Comparison of ENCODE assay signal across 17 cellular contexts in the genomic region with DNA sequence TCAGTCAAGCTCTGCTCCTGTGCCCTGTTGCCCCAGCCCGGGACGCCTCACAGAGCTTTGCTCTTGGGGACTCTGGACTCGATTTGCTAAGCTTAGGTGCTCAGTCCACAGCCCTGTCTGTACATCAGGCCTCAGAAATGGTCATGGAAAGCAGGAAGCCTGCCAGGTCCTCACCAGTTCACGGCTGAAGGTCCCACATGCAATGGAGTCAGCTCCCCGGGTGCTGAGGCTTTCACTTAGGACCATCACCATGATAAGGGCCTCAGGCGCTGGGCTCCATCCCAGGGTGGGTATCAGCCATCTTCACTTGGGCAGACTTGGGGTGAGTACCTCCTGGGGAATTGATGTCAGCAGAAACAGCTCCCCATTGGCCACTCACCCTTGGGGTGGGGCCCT. TPM values are rescaled to one million over a fixed set of nuclear protein-coding genes. Genes with fewer than 3 reads are reported as not detected.
A peak's percentile ranks its signal among the peaks of the same experiment; 100 is the strongest.
DNase-seq lines count a peak whose midpoint lies in the region; TF ChIP-seq lines count a peak whose summit lies in the region.
"Had no signal": no experiment of that assay in that cellular context is flagged by ENCODE, and none has a peak within 500 bp of the region (broad histone marks: within the 10 kb centered on the region; RNA-seq: fewer than 3 reads in every experiment).

No MANE protein-coding gene starts in this region.

- peak overlapping the region; percentile 15 for H3K27ac Mint-ChIP-seq in T-helper 1 cell treated with Interleukin-12 subunit alpha and Interleukin-12 subunit beta and Interleukin-4 antibody, amounts not matched to agents 30 μg/mL and 1 μg/mL, for 36 hours
- peak overlapping the region; percentile 13 for H3K27ac Mint-ChIP-seq in activated T-helper 2 cell treated with anti-CD3 and anti-CD28 coated beads, Interferon-gamma antibody, Interleukin-2, Interleukin-4, amounts not matched to agents 10 μg/mL and 5 μg/mL and 100 μg/mL, durations not matched to agents 14 hours and 24 hours and 36 hours
- H3K27ac Mint-ChIP-seq in mesothelial cell of epicardium: peak overlapping the region; percentile 43
- H3K27ac Mint-ChIP-seq in activated naive CD4-positive, alpha-beta T cell treated with anti-CD3 and anti-CD28 coated beads for 36 hours: no peak overlapping the region
- H3K27ac Mint-ChIP-seq: stimulated activated naive CD8-positive, alpha-beta T cell treated with anti-CD3 and anti-CD28 coated beads, Interleukin-15, Interleukin-2, amounts not matched to agents 100 ng/mL and 50 ng/mL, for 24 hours had no signal

- H3K27ac ChIP-seq in temporal lobe (ENCODE audit: low read depth, low read length): peak overlapping the region; percentile 99
- H3K27ac ChIP-seq: 22Rv1 had no signal

- intact Hi-C loops in activated T-helper 2 cell treated with anti-CD3 and anti-CD28 coated beads, Interferon-gamma antibody, Interleukin-2, Interleukin-4, amounts not matched to agents 10 μg/mL and 5 μg/mL and 100 μg/mL, durations not matched to agents 14 hours and 24 hours and 36 hours (cut with micrococcal nuclease): no loop called here
- intact Hi-C loops in activated naive CD4-positive, alpha-beta T cell treated with anti-CD3 and anti-CD28 coated beads for 36 hours (cut with micrococcal nuclease): loop anchor here (1.0 kb wide), 1 partner anchor 35 kb away; no protein-coding TSS in a partner anchor

- CTCF ChIA-PET in activated naive CD4-positive, alpha-beta T cell treated with anti-CD3 and anti-CD28 coated beads for 36 hours (lab: Charles Lee): interaction anchor here (1.3 to 7.0 kb wide), 6 partner anchors 10 to 39 kb away, joined by 3 to 67 read pairs (median 14); no protein-coding TSS in a partner anchor

- no peak for TF ChIP-seq CTCF in mesothelial cell of epicardium (IDR thresholded peaks at IDR 0.05; ENCODE audit: unreplicated experiment)

- no peaks in the 10 kb centered on the region for H3K9me3 Mint-ChIP-seq in T-helper 1 cell treated with Interleukin-12 subunit alpha and Interleukin-12 subunit beta and Interleukin-4 antibody, amounts not matched to agents 30 μg/mL and 1 μg/mL, for 36 hours
- H3K9me3 Mint-ChIP-seq in activated T-helper 2 cell treated with anti-CD3 and anti-CD28 coated beads, Interferon-gamma antibody, Interleukin-2, Interleukin-4, amounts not matched to agents 10 μg/mL and 5 μg/mL and 100 μg/mL, durations not matched to agents 14 hours and 24 hours and 36 hours: no peaks in the 10 kb centered on the region
- no peaks in the 10 kb centered on the region for H3K9me3 Mint-ChIP-seq in mesothelial cell of epicardium
- no peaks in the 10 kb centered on the region for H3K9me3 Mint-ChIP-seq in activated naive CD4-positive, alpha-beta T cell treated with anti-CD3 and anti-CD28 coated beads for 36 hours
- H3K9me3 Mint-ChIP-seq: stimulated activated naive CD8-positive, alpha-beta T cell treated with anti-CD3 and anti-CD28 coated beads, Interleukin-15, Interleukin-2, amounts not matched to agents 100 ng/mL and 50 ng/mL, for 24 hours had no signal

- H3K4me3 Mint-ChIP-seq in T-helper 1 cell treated with Interleukin-12 subunit alpha and Interleukin-12 subunit beta and Interleukin-4 antibody, amounts not matched to agents 30 μg/mL and 1 μg/mL, for 36 hours: no peak overlapping the region
- H3K4me3 Mint-ChIP-seq in activated T-helper 2 cell treated with anti-CD3 and anti-CD28 coated beads, Interferon-gamma antibody, Interleukin-2, Interleukin-4, amounts not matched to agents 10 μg/mL and 5 μg/mL and 100 μg/mL, durations not matched to agents 14 hours and 24 hours and 36 hours (ENCODE audit: low read depth): no peak overlapping the region
- no peak overlapping the region for H3K4me3 Mint-ChIP-seq in mesothelial cell of epicardium
- no peak overlapping the region for H3K4me3 Mint-ChIP-seq in activated naive CD4-positive, alpha-beta T cell treated with anti-CD3 and anti-CD28 coated beads for 36 hours
- H3K4me3 Mint-ChIP-seq: stimulated activated naive CD8-positive, alpha-beta T cell treated with anti-CD3 and anti-CD28 coated beads, Interleukin-15, Interleukin-2, amounts not matched to agents 100 ng/mL and 50 ng/mL, for 24 hours had no signal

- H3K36me3 Mint-ChIP-seq in T-helper 1 cell treated with Interleukin-12 subunit alpha and Interleukin-12 subunit beta and Interleukin-4 antibody, amounts not matched to agents 30 μg/mL and 1 μg/mL, for 36 hours (ENCODE audit: low read depth): peaks cover 36% of the 10 kb centered on the region
- H3K36me3 Mint-ChIP-seq in activated T-helper 2 cell treated with anti-CD3 and anti-CD28 coated beads, Interferon-gamma antibody, Interleukin-2, Interleukin-4, amounts not matched to agents 10 μg/mL and 5 μg/mL and 100 μg/mL, durations not matched to agents 14 hours and 24 hours and 36 hours (ENCODE audit: low read depth): peaks cover 59% of the 10 kb centered on the region
- H3K36me3 Mint-ChIP-seq in mesothelial cell of epicardium: no peaks in the 10 kb centered on the region
- peaks cover 8% of the 10 kb centered on the region for H3K36me3 Mint-ChIP-seq in activated naive CD4-positive, alpha-beta T cell treated with anti-CD3 and anti-CD28 coated beads for 36 hours (ENCODE audit: low read depth)

- DNase-seq in T-helper 1 cell: no peak
- DNase-seq in activated T-helper 2 cell treated with anti-CD3 and anti-CD28 coated beads, Interferon-gamma antibody, Interleukin-2, Interleukin-4, amounts not matched to agents 10 μg/mL and 5 μg/mL and 100 μg/mL, durations not matched to agents 14 hours and 24 hours and 36 hours (ENCODE audit: low spot score): no peak
- no peak for DNase-seq in mesothelial cell of epicardium (ENCODE audit: low spot score in 2 of 2, unreplicated experiment in 2 of 2)
- no peak for DNase-seq in activated naive CD4-positive, alpha-beta T cell treated with anti-CD3 and anti-CD28 coated beads for 36 hours
- DNase-seq in activated effector memory CD4-positive, alpha-beta T cell treated with Interleukin-2 at 50 U/mL for 16 hours: no peak
- DNase-seq in cerebellum (ENCODE audit: low spot score): no peak
- DNase-seq: activated CD4-positive, CD25-positive, alpha-beta regulatory T cell; colonic mucosa; HCEC 1CT; islet precursor cell; NCI-H1105; NCI-H524 treated with DMSO at 0.1 percent for 48 hours; SHP77 had no signal

- no peaks in the 10 kb centered on the region for H3K27me3 Mint-ChIP-seq in T-helper 1 cell treated with Interleukin-12 subunit alpha and Interleukin-12 subunit beta and Interleukin-4 antibody, amounts not matched to agents 30 μg/mL and 1 μg/mL, for 36 hours (ENCODE audit: low read depth)
- H3K27me3 Mint-ChIP-seq in activated T-helper 2 cell treated with anti-CD3 and anti-CD28 coated beads, Interferon-gamma antibody, Interleukin-2, Interleukin-4, amounts not matched to agents 10 μg/mL and 5 μg/mL and 100 μg/mL, durations not matched to agents 14 hours and 24 hours and 36 hours (ENCODE audit: low read depth): no peaks in the 10 kb centered on the region
- H3K27me3 Mint-ChIP-seq in mesothelial cell of epicardium (ENCODE audit: low read depth): no peaks in the 10 kb centered on the region
- H3K27me3 Mint-ChIP-seq in activated naive CD4-positive, alpha-beta T cell treated with anti-CD3 and anti-CD28 coated beads for 36 hours (ENCODE audit: low read depth): no peaks in the 10 kb centered on the region
- H3K27me3 Mint-ChIP-seq: stimulated activated naive CD8-positive, alpha-beta T cell treated with anti-CD3 and anti-CD28 coated beads, Interleukin-15, Interleukin-2, amounts not matched to agents 100 ng/mL and 50 ng/mL, for 24 hours had no signal

- H3K4me1 Mint-ChIP-seq in T-helper 1 cell treated with Interleukin-12 subunit alpha and Interleukin-12 subunit beta and Interleukin-4 antibody, amounts not matched to agents 30 μg/mL and 1 μg/mL, for 36 hours (ENCODE audit: low read depth): peaks cover 63% of the 10 kb centered on the region
- H3K4me1 Mint-ChIP-seq in activated T-helper 2 cell treated with anti-CD3 and anti-CD28 coated beads, Interferon-gamma antibody, Interleukin-2, Interleukin-4, amounts not matched to agents 10 μg/mL and 5 μg/mL and 100 μg/mL, durations not matched to agents 14 hours and 24 hours and 36 hours (ENCODE audit: low read depth): peaks cover 78% of the 10 kb centered on the region
- H3K4me1 Mint-ChIP-seq in mesothelial cell of epicardium: peaks cover 66% of the 10 kb centered on the region
- H3K4me1 Mint-ChIP-seq in activated naive CD4-positive, alpha-beta T cell treated with anti-CD3 and anti-CD28 coated beads for 36 hours (ENCODE audit: low read depth): peaks cover 76% of the 10 kb centered on the region

RNA-seq across cellular contexts. Expression of gene FAM53B, which starts 37.7 kb away (rescaled TPM):
- 18.1 and 19.3 TPM in 2 replicates for total RNA-seq in activated T-helper 2 cell treated with anti-CD3 and anti-CD28 coated beads, Interferon-gamma antibody, Interleukin-2, Interleukin-4, amounts not matched to agents 10 μg/mL and 5 μg/mL and 100 μg/mL, durations not matched to agents 14 hours and 24 hours and 36 hours
- total RNA-seq in mesothelial cell of epicardium (40.7 to 43.0 TPM (median 42.0 TPM) in 3 replicates), temporal lobe (17.0 TPM), cerebellum (35.2 TPM)
- total RNA-seq in activated naive CD4-positive, alpha-beta T cell treated with anti-CD3 and anti-CD28 coated beads for 36 hours: 10 to 100 TPM; 11.8 to 11.9 TPM
